In genomic region chr12:93139028-93139665, GRCh38 we compare ENCODE assay signal across 11 cellular contexts.
A peak's percentile ranks its signal among the peaks of the same experiment; 100 is the strongest.
DNase-seq lines count a peak whose midpoint lies in the region; ATAC-seq and TF ChIP-seq lines count a peak whose summit lies in the region.
"Had no signal": no experiment of that assay in that cellular context is flagged by ENCODE, and none has a peak within 500 bp of the region (broad histone marks: within the 10 kb centered on the region; RNA-seq: fewer than 3 reads in every experiment).

No MANE protein-coding gene starts in this region.

- H3K4ac ChIP-seq in neuronal stem cell (ENCODE audit: low read length), result no peak overlapping the region

- H2BK15ac ChIP-seq in neuronal stem cell (ENCODE audit: low read length), result no peak overlapping the region

- no peak overlapping the region for H2BK5ac ChIP-seq in neuronal stem cell (ENCODE audit: low read length)

- H4K20me1 ChIP-seq in BLaER1 treated with 17β-estradiol and CSF1 and Interleukin-3, amounts not matched to agents 10 nM and 100 nM, result no peaks in the 10 kb centered on the region

- H2AFZ ChIP-seq in neuronal stem cell (ENCODE audit: low read length), result no peak overlapping the region

- no peak overlapping the region for H3K18ac ChIP-seq in neuronal stem cell (ENCODE audit: low read length)

- no peak for TF ChIP-seq CTCF in HFFc6 (IDR thresholded peaks at IDR 0.05)

- peaks cover 0 to 13% (median 7%) of the 10 kb centered on the region in 11 experiments; a peak in 6 of 22 replicates for H3K9me3 ChIP-seq in BLaER1 treated with 17β-estradiol and CSF1 and Interleukin-3, amounts not matched to agents 10 nM and 100 nM (replicated peaks in 1 of 11)
- H3K9me3 ChIP-seq in T-helper 17 cell (ENCODE audit: control insufficient read depth, low read length, poor library complexity, severe bottlenecking) (no peaks in the 10 kb centered on the region), neuronal stem cell (replicated peaks in 1 of 2; ENCODE audit: control insufficient read depth in 2 of 2, insufficient read depth in 1 of 2, low read depth in 1 of 2, low read length in 2 of 2) (no peaks in the 10 kb centered on the region)
- H3K9me3 ChIP-seq in CD4-positive, alpha-beta memory T cell (ENCODE audit: control insufficient read depth in 1 of 2, low read length in 2 of 2), result no peaks in the 10 kb centered on the region
- H3K9me3 ChIP-seq: heart left ventricle had no signal

- H3K14ac ChIP-seq in neuronal stem cell (ENCODE audit: low read length), result no peak overlapping the region

- DNase-seq in T-helper 17 cell, result no peak
- DNase-seq in CD4-positive, alpha-beta memory T cell, result no peak
- DNase-seq in neuronal stem cell (ENCODE audit: low spot score), result no peak
- no peak for DNase-seq in AG20443 (ENCODE audit: low spot score)
- no peak for DNase-seq in HFFc6
- DNase-seq: activated naive CD4-positive, alpha-beta T cell; heart left ventricle; NCI-H2081 treated with DMSO at 0.1 percent for 48 hours had no signal

- peak; percentile 41 for ATAC-seq in GM19351 (IDR thresholded peaks at IDR 0.05; ENCODE audit: unreplicated experiment)
- peak; percentile 65 for ATAC-seq in HG03103 (IDR thresholded peaks at IDR 0.05; ENCODE audit: low read depth, unreplicated experiment)
- ATAC-seq in T-helper 17 cell, result peak; percentile 46

- H3K4me3 Mint-ChIP-seq in T-helper 17 cell (peak overlapping the region; percentile 1), HFFc6 (no peak overlapping the region)
- no peak overlapping the region for H3K4me3 Mint-ChIP-seq in CD4-positive, alpha-beta memory T cell

- no peak overlapping the region for H3K23ac ChIP-seq in neuronal stem cell (ENCODE audit: low read depth, low read length, poor library complexity)

- H3K27ac ChIP-seq in BLaER1 treated with 17β-estradiol and CSF1 and Interleukin-3, amounts not matched to agents 10 nM and 100 nM, result peak overlapping the region in 4 of 11 experiments; percentile 9 to 56 (median 20); a peak in 7 of 22 replicates
- no peak overlapping the region for H3K27ac ChIP-seq in CD4-positive, alpha-beta memory T cell (ENCODE audit: low read depth, low read length)
- H3K27ac ChIP-seq in neuronal stem cell (replicated peaks; ENCODE audit: low read length), result no peak overlapping the region

- H3K27me3 Mint-ChIP-seq in T-helper 17 cell (peaks cover 9% of the 10 kb centered on the region), HFFc6 (ENCODE audit: insufficient read depth) (no peaks in the 10 kb centered on the region; the same call in 1 of the 2 replicates)
- H3K27me3 Mint-ChIP-seq in CD4-positive, alpha-beta memory T cell, result no peaks in the 10 kb centered on the region

- no peaks in the 10 kb centered on the region for H3K79me1 ChIP-seq in neuronal stem cell (ENCODE audit: low read depth, low read length)

- CTCF ChIA-PET in CD4-positive, alpha-beta memory T cell (lab: Charles Lee; ENCODE audit: partially characterized antibody), result interaction anchor here (0.9 to 1.2 kb wide), 3 partner anchors 40 to 963 kb away, joined by 3 to 4 read pairs (median 4); no protein-coding TSS in a partner anchor

- POLR2A ChIA-PET in CD4-positive, alpha-beta memory T cell (lab: Charles Lee; ENCODE audit: partially characterized antibody), result no interaction called here

- no peak overlapping the region for H2BK120ac ChIP-seq in neuronal stem cell (ENCODE audit: low read depth, low read length)

- H3K36me3 Mint-ChIP-seq in T-helper 17 cell (ENCODE audit: low read depth), result no peaks in the 10 kb centered on the region
- no peaks in the 10 kb centered on the region for H3K36me3 Mint-ChIP-seq in CD4-positive, alpha-beta memory T cell
- H3K36me3 Mint-ChIP-seq in HFFc6 (ENCODE audit: low read depth), result peaks cover 5% of the 10 kb centered on the region

- H3K4me1 ChIP-seq in BLaER1 treated with 17β-estradiol and CSF1 and Interleukin-3, amounts not matched to agents 10 nM and 100 nM, result peaks cover 26 to 59% (median 47%) of the 10 kb centered on the region in 10 experiments
- peaks cover 11% of the 10 kb centered on the region for H3K4me1 ChIP-seq in CD4-positive, alpha-beta memory T cell (ENCODE audit: insufficient read depth, low read length)
- H3K4me1 ChIP-seq in neuronal stem cell (ENCODE audit: control insufficient read depth in 2 of 2, insufficient read depth in 1 of 2, low read depth in 1 of 2, low read length in 2 of 2), result peaks cover 0 to 3% of the 10 kb centered on the region in 2 donors

- H3K9me3 Mint-ChIP-seq in CD4-positive, alpha-beta memory T cell, result peaks cover 0 to 4% (median 0%) of the 10 kb centered on the region in 8 donors
- H3K9me3 Mint-ChIP-seq in HFFc6, result no peaks in the 10 kb centered on the region

- H3K36me3 ChIP-seq in BLaER1 treated with 17β-estradiol and CSF1 and Interleukin-3, amounts not matched to agents 10 nM and 100 nM, result no peaks in the 10 kb centered on the region
- no peaks in the 10 kb centered on the region for H3K36me3 ChIP-seq in CD4-positive, alpha-beta memory T cell (ENCODE audit: insufficient read depth, low read length)
- H3K36me3 ChIP-seq in neuronal stem cell (replicated peaks in 1 of 2; ENCODE audit: control insufficient read depth in 2 of 2, insufficient read depth in 2 of 2, low read length in 2 of 2), result no peaks in the 10 kb centered on the region
- H3K36me3 ChIP-seq: heart left ventricle had no signal

- H4K91ac ChIP-seq in neuronal stem cell (ENCODE audit: low read depth, low read length, poor library complexity), result no peak overlapping the region

- intact Hi-C loops in CD4-positive, alpha-beta memory T cell (cut with micrococcal nuclease), result no loop called here

- WGBS in neuronal stem cell (ENCODE audit: extremely low coverage in 2 of 2, insufficient read length in 2 of 2, insufficient replicate concordance in 1 of 2), 2 donors, result no CpG with 5 or more reads among the region's 1 CpG

- H3K4me3 ChIP-seq in BLaER1 treated with 17β-estradiol and CSF1 and Interleukin-3, amounts not matched to agents 10 nM and 100 nM, result no peak overlapping the region
- H3K4me3 ChIP-seq in CD4-positive, alpha-beta memory T cell (ENCODE audit: low read length in 2 of 2), result no peak overlapping the region
- H3K4me3 ChIP-seq in neuronal stem cell (ENCODE audit: low read length in 2 of 2), result no peak overlapping the region
- H3K4me3 ChIP-seq: heart left ventricle had no signal

- no peak overlapping the region for H4K8ac ChIP-seq in neuronal stem cell (ENCODE audit: low read depth, low read length)

- H3K27ac Mint-ChIP-seq in T-helper 17 cell (peak overlapping the region; percentile 46), HFFc6 (no peak overlapping the region)
- H3K27ac Mint-ChIP-seq in CD4-positive, alpha-beta memory T cell, result no peak overlapping the region

- no peaks in the 10 kb centered on the region for H3K27me3 ChIP-seq in BLaER1 treated with 17β-estradiol and CSF1 and Interleukin-3, amounts not matched to agents 10 nM and 100 nM
- H3K27me3 ChIP-seq in CD4-positive, alpha-beta memory T cell (ENCODE audit: insufficient read depth, low read length), result no peaks in the 10 kb centered on the region
- H3K27me3 ChIP-seq in neuronal stem cell (ENCODE audit: control insufficient read depth in 3 of 3, insufficient read depth in 3 of 3, low read depth in 1 of 3, low read length in 3 of 3), result peaks cover 0 to 3% (median 0%) of the 10 kb centered on the region in 3 experiments
- H3K27me3 ChIP-seq: heart left ventricle had no signal

- H2AK5ac ChIP-seq in neuronal stem cell (ENCODE audit: low read depth, low read length), result no peak overlapping the region

- no peak overlapping the region for H3K9ac ChIP-seq in BLaER1 treated with 17β-estradiol and CSF1 and Interleukin-3, amounts not matched to agents 10 nM and 100 nM
- no peak overlapping the region for H3K9ac ChIP-seq in neuronal stem cell (ENCODE audit: low read depth, low read length, poor library complexity)

- no peak overlapping the region for H2BK12ac ChIP-seq in neuronal stem cell (ENCODE audit: low read length)

- H3K4me1 Mint-ChIP-seq in T-helper 17 cell (peaks cover 16% of the 10 kb centered on the region), HFFc6 (ENCODE audit: low read depth) (peaks cover 60% of the 10 kb centered on the region)
- H3K4me1 Mint-ChIP-seq in CD4-positive, alpha-beta memory T cell, result peaks cover 7 to 13% (median 10%) of the 10 kb centered on the region in 4 donors

- H3K4me2 ChIP-seq in BLaER1 treated with 17β-estradiol and CSF1 and Interleukin-3, amounts not matched to agents 10 nM and 100 nM, result peak overlapping the region in 8 of 11 experiments; percentile 3 to 60 (median 43); a peak in 13 of 22 replicates
- no peak overlapping the region for H3K4me2 ChIP-seq in neuronal stem cell (ENCODE audit: insufficient read depth, low read length, poor library complexity, severe bottlenecking)
